8 cellular contexts compared by ENCODE assay signal in the genomic region with DNA sequence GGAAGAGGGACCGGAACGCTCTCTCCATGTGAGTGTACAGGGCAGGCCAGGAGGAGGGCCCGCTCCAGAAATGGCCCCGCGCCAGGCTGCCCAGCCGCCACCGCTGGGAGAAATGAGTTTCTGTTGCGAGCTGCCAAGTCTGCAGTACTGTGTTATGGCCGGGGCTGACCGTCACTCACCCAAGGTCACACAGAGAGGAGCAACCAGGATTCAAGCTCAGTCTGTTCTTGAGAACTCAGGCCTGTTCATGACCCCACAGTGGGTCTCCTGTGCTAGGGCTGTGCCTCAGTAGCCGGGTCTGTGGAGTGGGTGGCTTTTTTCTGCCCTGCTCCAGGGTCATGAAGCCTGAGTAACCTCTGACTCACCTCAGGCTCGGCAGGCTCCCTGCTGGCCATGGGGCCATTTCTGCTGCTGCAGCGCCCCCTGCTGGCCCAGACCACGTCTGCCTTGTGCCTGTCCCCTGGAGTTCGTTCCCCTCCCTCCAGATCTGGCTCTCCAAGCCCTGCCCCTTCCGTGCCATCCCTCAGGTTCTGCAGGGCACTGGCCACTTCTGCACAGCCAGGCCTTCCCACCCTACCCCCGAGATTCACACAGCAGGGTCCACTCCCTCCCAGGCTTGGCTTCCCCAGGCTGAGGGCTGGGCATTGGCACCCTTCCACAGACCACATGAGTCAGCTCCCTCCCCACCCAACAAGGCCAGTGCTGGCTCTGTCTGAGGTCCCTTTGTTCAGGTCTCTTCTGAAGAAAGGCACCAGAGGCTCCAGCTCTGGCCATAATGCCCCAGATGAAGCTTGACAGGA. TPM values are rescaled to one million over a fixed set of nuclear protein-coding genes. Genes with fewer than 3 reads are reported as not detected.
A peak's percentile ranks its signal among the peaks of the same experiment; 100 is the strongest.
DNase-seq lines count a peak whose midpoint lies in the region; ATAC-seq and TF ChIP-seq lines count a peak whose summit lies in the region.

No MANE protein-coding gene starts in this region.

- no peaks in the 10 kb centered on the region; the same call in 2 of the 3 replicates for H3K36me3 Mint-ChIP-seq in GM23338 (ENCODE audit: low read depth)
- H3K36me3 Mint-ChIP-seq in activated CD4-positive, alpha-beta T cell treated with anti-CD3 and anti-CD28 coated beads, Interleukin-2, amount 10 ng/mL, durations not matched to agents 7 days and 5 days (ENCODE audit: low read depth): no peaks in the 10 kb centered on the region

- H3K9me3 ChIP-seq in right lobe of liver: no peaks in the 10 kb centered on the region

- TF ChIP-seq POLR2A in right lobe of liver (IDR thresholded peaks at IDR 0.05): no peak

- H3K4me3 ChIP-seq in BJ (ENCODE audit: low read depth, low read length) (no peak overlapping the region), GM23338 (no peak overlapping the region), right lobe of liver (peak overlapping the region; percentile 3 to 47 (median 21))

- H4K20me1 ChIP-seq in GM23338 (replicated peaks; ENCODE audit: insufficient read depth): no peaks in the 10 kb centered on the region

- H3K9me3 Mint-ChIP-seq in GM23338: no peaks in the 10 kb centered on the region; the same call in 2 of the 3 replicates
- H3K9me3 Mint-ChIP-seq in activated CD4-positive, alpha-beta T cell treated with anti-CD3 and anti-CD28 coated beads, Interleukin-2, amount 10 ng/mL, durations not matched to agents 7 days and 5 days: no peaks in the 10 kb centered on the region

- POLR2A ChIA-PET in BJ (lab: Charles Lee): no interaction called here
- POLR2A ChIA-PET in activated CD4-positive, alpha-beta T cell treated with anti-CD3 and anti-CD28 coated beads, Interleukin-2, amount 10 ng/mL, durations not matched to agents 7 days and 5 days (lab: Charles Lee): no interaction called here

- H3F3A ChIP-seq in GM23338 (replicated peaks; ENCODE audit: low read depth): no peaks in the 10 kb centered on the region

- ATAC-seq in GM23338 (peak; percentile 88), right lobe of liver (peak; percentile 96 to 98 (median 96)), HG02981 (IDR thresholded peaks at IDR 0.05; ENCODE audit: unreplicated experiment) (no peak)

- DNase-seq in BJ (ENCODE audit: low read depth) (no peak), GM23338 (ENCODE audit: low spot score) (peak; percentile 89), NCI-H460 (ENCODE audit: extremely low read depth, low read depth) (peak; percentile 78), dermis blood vessel endothelial cell (peak; percentile 89), right lobe of liver (peak; percentile 91 to 93 (median 92))
- peak; percentile 61 for DNase-seq in activated CD4-positive, alpha-beta T cell treated with anti-CD3 and anti-CD28 coated beads, Interleukin-2, amount 10 ng/mL, durations not matched to agents 7 days and 5 days
- peak; percentile 60 to 68 for DNase-seq in stimulated activated CD4-positive, alpha-beta T cell treated with anti-CD3 and anti-CD28 coated beads, Interleukin-4, amount 100 ng/mL, for 4 hours

- intact Hi-C loops in right lobe of liver (cut with DNase I): no loop called here

- H3K4me1 ChIP-seq in GM23338 (ENCODE audit: insufficient read depth) (no peaks in the 10 kb centered on the region), right lobe of liver (peaks cover 0 to 17% (median 0%) of the 10 kb centered on the region in 4 donors)

- no peak overlapping the region for H3K27ac Mint-ChIP-seq in GM23338
- no peak overlapping the region for H3K27ac Mint-ChIP-seq in activated CD4-positive, alpha-beta T cell treated with anti-CD3 and anti-CD28 coated beads, Interleukin-2, amount 10 ng/mL, durations not matched to agents 7 days and 5 days

- H3K27me3 ChIP-seq in BJ (ENCODE audit: control insufficient read depth, insufficient read depth, low read length) (peaks cover 4% of the 10 kb centered on the region), GM23338 (ENCODE audit: insufficient read depth) (no peaks in the 10 kb centered on the region), right lobe of liver (no peaks in the 10 kb centered on the region)

- H3K27ac ChIP-seq in GM23338 (ENCODE audit: low read depth) (no peak overlapping the region), right lobe of liver (peak overlapping the region; percentile 61 to 79 (median 72))

- H3K4me2 ChIP-seq in GM23338: no peak overlapping the region

- H3K36me3 ChIP-seq in BJ (ENCODE audit: control insufficient read depth, insufficient read depth, low read length): no peaks in the 10 kb centered on the region
- no peaks in the 10 kb centered on the region for H3K36me3 ChIP-seq in GM23338 (ENCODE audit: insufficient read depth)
- no peaks in the 10 kb centered on the region for H3K36me3 ChIP-seq in right lobe of liver

- peaks cover 12% of the 10 kb centered on the region for H3K4me1 Mint-ChIP-seq in GM23338
- no peaks in the 10 kb centered on the region for H3K4me1 Mint-ChIP-seq in activated CD4-positive, alpha-beta T cell treated with anti-CD3 and anti-CD28 coated beads, Interleukin-2, amount 10 ng/mL, durations not matched to agents 7 days and 5 days

- peaks cover 11% of the 10 kb centered on the region for H3K27me3 Mint-ChIP-seq in GM23338 (ENCODE audit: insufficient read depth, low read depth, poor library complexity)
- H3K27me3 Mint-ChIP-seq in activated CD4-positive, alpha-beta T cell treated with anti-CD3 and anti-CD28 coated beads, Interleukin-2, amount 10 ng/mL, durations not matched to agents 7 days and 5 days: peaks cover 19% of the 10 kb centered on the region

- CTCF ChIA-PET in BJ (lab: Yijun Ruan, JAX): interaction anchor here (0.5 to 5.1 kb wide), 37 partner anchors 9 to 171 kb away, joined by 3 to 56 read pairs (median 4); no protein-coding TSS in a partner anchor
- CTCF ChIA-PET in activated CD4-positive, alpha-beta T cell treated with anti-CD3 and anti-CD28 coated beads, Interleukin-2, amount 10 ng/mL, durations not matched to agents 7 days and 5 days (lab: Charles Lee): interaction anchor here (0.7 to 2.1 kb wide), 6 partner anchors 13 to 149 kb away, joined by 3 to 5 read pairs (median 3); no protein-coding TSS in a partner anchor

- 6% methylated on average over 11 of the region's 17 CpGs for WGBS in right lobe of liver (ENCODE audit: insufficient coverage, low coverage, low lambda C conversion rate, missing lambda C conversion rate)

- peak overlapping the region; percentile 81; the same call in 1 of the 2 replicates for H2AFZ ChIP-seq in GM23338

- H3K4me3 Mint-ChIP-seq in GM23338: no peak overlapping the region
- H3K4me3 Mint-ChIP-seq in activated CD4-positive, alpha-beta T cell treated with anti-CD3 and anti-CD28 coated beads, Interleukin-2, amount 10 ng/mL, durations not matched to agents 7 days and 5 days: no peak overlapping the region

- H3K9me2 ChIP-seq in GM23338 (ENCODE audit: insufficient read depth): no peaks in the 10 kb centered on the region

- H3K79me2 ChIP-seq in GM23338 (replicated peaks; ENCODE audit: insufficient read depth): no peaks in the 10 kb centered on the region

- TF ChIP-seq CTCF in BJ (IDR thresholded peaks at IDR 0.05; ENCODE audit: insufficient read depth, low read depth, low read length) (peak; percentile 92), GM23338 (conservative IDR thresholded peaks at IDR 0.05; ENCODE audit: low read depth in 2 of 2) (peak; percentile 77 to 98), right lobe of liver (IDR thresholded peaks at IDR 0.05) (peak; percentile 90 to 98 (median 97))

TF ChIP-seq in GM23338, 12 proteins besides CTCF, POLR2A, EP300 and RAD21:
- TF ChIP-seq POLR2AphosphoS5 (IDR thresholded peaks at IDR 0.05; ENCODE audit: low read depth) (no peak), CREB1 (CRISPR knock-in tag; IDR thresholded peaks at IDR 0.05; ENCODE audit: low read depth) (0 out of 2 replicates have a peak, but pooled peaks have one; percentile 41), ZNF331 (CRISPR knock-in tag; IDR thresholded peaks at IDR 0.05; ENCODE audit: low read depth) (no peak), ZNF114 (CRISPR knock-in tag; IDR thresholded peaks at IDR 0.05) (no peak), NANOG (IDR thresholded peaks at IDR 0.05; ENCODE audit: borderline replicate concordance) (no peak)

RNA-seq across cellular contexts. Expression of a gene that starts 51.8 kb away (rescaled TPM):
- polyA plus RNA-seq in BJ (2011; rRNA removed) (0.06 TPM in 1 of 2 replicates, not detected in the other), GM23338 (2016; fragmentation: Nextera tagmentation; extraction: Ambion mirVana) (not detected in 2 replicates)
- polyA minus RNA-seq in BJ (2011; rRNA and poly(A)+ RNA removed): not detected in 2 replicates
- not detected in 2 replicates for total RNA-seq in GM23338 (2014; rRNA removed; shearing (Covaris generic))
- total RNA-seq in NCI-H460 (2014; rRNA removed; shearing (Covaris generic)): not detected in 2 replicates
- not detected in 2 replicates for polyA plus RNA-seq in NCI-H460 (2014; cell fraction: nucleus; rRNA removed)
- total RNA-seq in activated CD4-positive, alpha-beta T cell treated with anti-CD3 and anti-CD28 coated beads, Interleukin-2, amount 10 ng/mL, durations not matched to agents 7 days and 5 days: not detected
- total RNA-seq in dermis blood vessel endothelial cell (0.17 TPM in 1 of 2 replicates, not detected in the other), right lobe of liver (1 to 10 TPM in 1 of 6 experiments, under 1 TPM in 3, not detected in 2; 0.18 to 1.6 (median 0.31) TPM)

Comparison
In these comparisons a context has a peak if more than half of its experiments do, and no peak if none do; other contexts are left out.
1. H3K4me3 ChIP-seq: peak in right lobe of liver (3 of 3); none in BJ (single experiment) and GM23338 (single experiment).
2. Peak in every context shown above with its lines, with median percentiles within 50 percentile points of each other: CTCF ChIP-seq.